In genomic region chr4:26525136-26525535, GRCh38 we compare ENCODE assay signal across 21 cellular contexts. TPM values are rescaled to one million over a fixed set of nuclear protein-coding genes. Genes with fewer than 3 reads are reported as not detected.
DNase-seq lines count a peak whose midpoint lies in the region; ATAC-seq and TF ChIP-seq lines count a peak whose summit lies in the region.
"Had no signal": no experiment of that assay in that cellular context is flagged by ENCODE, and none has a peak within 500 bp of the region (broad histone marks: within the 10 kb centered on the region; RNA-seq: fewer than 3 reads in every experiment).

No MANE protein-coding gene starts in this region.

- TF ChIP-seq CTCF in epithelial cell of esophagus (IDR thresholded peaks at IDR 0.05; ENCODE audit: insufficient read depth, low read depth, low read length, missing control alignments) = no peak

- no peak overlapping the region for H3K4me3 Mint-ChIP-seq in activated CD4-positive, alpha-beta T cell treated with anti-CD3 and anti-CD28 coated beads for 36 hours
- H3K4me3 Mint-ChIP-seq: activated CD8-positive, alpha-beta T cell treated with anti-CD3 and anti-CD28 coated beads for 36 hours; activated T-helper 17 cell treated with anti-CD3 and anti-CD28 coated beads, Interleukin-2, amount 50 U/mL, for 72 hours had no signal

- no peak overlapping the region for H3K4me3 ChIP-seq in epithelial cell of esophagus (ENCODE audit: low read length)
- H3K4me3 ChIP-seq in aorta (ENCODE audit: low read length in 2 of 2) = no peak overlapping the region
- H3K4me3 ChIP-seq: BLaER1, HAP-1, lung, tibial nerve had no signal

- peaks cover 2% of the 10 kb centered on the region for H3K9me3 ChIP-seq in aorta (ENCODE audit: control insufficient read depth, low read length)
- H3K9me3 ChIP-seq: HAP-1, neutrophil had no signal

- no peak for ATAC-seq in GM18873 (IDR thresholded peaks at IDR 0.05; ENCODE audit: low FRiP score, unreplicated experiment)
- ATAC-seq in activated CD4-positive, alpha-beta T cell treated with anti-CD3 and anti-CD28 coated beads for 36 hours = no peak
- ATAC-seq in aorta (ENCODE audit: low FRiP score) = no peak
- ATAC-seq: activated CD8-positive, alpha-beta T cell treated with anti-CD3 and anti-CD28 coated beads for 36 hours; activated T-helper 17 cell treated with anti-CD3 and anti-CD28 coated beads, Interleukin-2, amount 50 U/mL, for 72 hours had no signal

- CTCF ChIA-PET in activated CD4-positive, alpha-beta T cell treated with anti-CD3 and anti-CD28 coated beads for 36 hours (lab: Charles Lee) = no interaction called here

- H3K4me1 ChIP-seq in aorta (ENCODE audit: control insufficient read depth in 1 of 2, insufficient read depth in 2 of 2, low read length in 2 of 2) = no peaks in the 10 kb centered on the region
- H3K4me1 ChIP-seq: BLaER1, tibial nerve had no signal

- H3K4me1 Mint-ChIP-seq in activated CD4-positive, alpha-beta T cell treated with anti-CD3 and anti-CD28 coated beads for 36 hours = no peaks in the 10 kb centered on the region
- H3K4me1 Mint-ChIP-seq: activated T-helper 17 cell treated with anti-CD3 and anti-CD28 coated beads, Interleukin-2, amount 50 U/mL, for 72 hours had no signal

- POLR2A ChIA-PET in activated CD4-positive, alpha-beta T cell treated with anti-CD3 and anti-CD28 coated beads for 36 hours (lab: Charles Lee) = no interaction called here

- 75 to 88% methylated on average over 1 of the region's 1 CpG for WGBS in aorta, 2 donors

- no peaks in the 10 kb centered on the region for H3K9me3 Mint-ChIP-seq in activated CD4-positive, alpha-beta T cell treated with anti-CD3 and anti-CD28 coated beads for 36 hours (ENCODE audit: low read depth)
- H3K9me3 Mint-ChIP-seq: activated CD8-positive, alpha-beta T cell treated with anti-CD3 and anti-CD28 coated beads for 36 hours; activated T-helper 17 cell treated with anti-CD3 and anti-CD28 coated beads, Interleukin-2, amount 50 U/mL, for 72 hours had no signal

- intact Hi-C loops in activated CD4-positive, alpha-beta T cell treated with anti-CD3 and anti-CD28 coated beads for 36 hours (cut with DNase I, micrococcal nuclease) = no loop called here
- intact Hi-C loops in aorta (cut with DNase I) = no loop called here

- H3K27ac Mint-ChIP-seq in activated CD4-positive, alpha-beta T cell treated with anti-CD3 and anti-CD28 coated beads for 36 hours = no peak overlapping the region
- H3K27ac Mint-ChIP-seq: activated CD8-positive, alpha-beta T cell treated with anti-CD3 and anti-CD28 coated beads for 36 hours; activated T-helper 17 cell treated with anti-CD3 and anti-CD28 coated beads, Interleukin-2, amount 50 U/mL, for 72 hours had no signal

- peak; percentile 77 for DNase-seq in AG20443 (ENCODE audit: low spot score)
- peak; percentile 78 for DNase-seq in M059J (ENCODE audit: low read depth)
- DNase-seq in epithelial cell of esophagus (ENCODE audit: low read depth) = peak; percentile 55
- peak; percentile 86 for DNase-seq in myocyte (ENCODE audit: low read depth)
- no peak for DNase-seq in activated CD4-positive, alpha-beta T cell treated with anti-CD3 and anti-CD28 coated beads for 36 hours
- no peak for DNase-seq in NCI-H2196 treated with DMSO at 0.1 percent for 48 hours (lab: John Stamatoyannopoulos, UW; ENCODE audit: unreplicated experiment)
- DNase-seq in aorta = no peak
- DNase-seq: activated CD8-positive, alpha-beta T cell treated with anti-CD3 and anti-CD28 coated beads for 36 hours; anterior cingulate cortex; dermis blood vessel endothelial cell; KG1; NCI-H1417; NCI-H446 treated with DMSO at 0.1 percent for 48 hours; stimulated activated CD4-positive, alpha-beta T cell treated with anti-CD3 and anti-CD28 coated beads, Interleukin-4, amount 100 ng/mL, for 24 hours had no signal

- H3K36me3 Mint-ChIP-seq in activated CD4-positive, alpha-beta T cell treated with anti-CD3 and anti-CD28 coated beads for 36 hours (ENCODE audit: low read depth) = no peaks in the 10 kb centered on the region

- no peak overlapping the region for H3K27ac ChIP-seq in aorta (ENCODE audit: low read depth in 1 of 2, low read length in 2 of 2)
- H3K27ac ChIP-seq: BLaER1, neutrophil, tibial nerve had no signal

- no peaks in the 10 kb centered on the region for H3K27me3 ChIP-seq in aorta (ENCODE audit: control insufficient read depth in 1 of 2, insufficient read depth in 2 of 2, low read length in 1 of 2)
- H3K27me3 ChIP-seq: BLaER1, neutrophil, tibial nerve had no signal

- no peaks in the 10 kb centered on the region for H3K36me3 ChIP-seq in aorta (ENCODE audit: control insufficient read depth in 1 of 2, insufficient read depth in 2 of 2, low read length in 1 of 2)
- H3K36me3 ChIP-seq: BLaER1, HAP-1, neutrophil, tibial nerve had no signal

- H3K27me3 Mint-ChIP-seq in activated CD4-positive, alpha-beta T cell treated with anti-CD3 and anti-CD28 coated beads for 36 hours = peaks cover 7% of the 10 kb centered on the region

RNA-seq across cellular contexts. Expression of gene CCKAR, which starts 34.9 kb away (rescaled TPM):
- 26.1 and 35.7 TPM in 2 replicates for total RNA-seq in M059J (2014; rRNA removed; shearing (Covaris generic))
- total RNA-seq in myocyte (0.19 TPM in 1 of 2 replicates, not detected in the other), aorta (not detected)
- 0.04 TPM for polyA plus RNA-seq in myocyte (2012)
- total RNA-seq in activated CD4-positive, alpha-beta T cell treated with anti-CD3 and anti-CD28 coated beads for 36 hours = not detected
- not detected for polyA plus RNA-seq in aorta
- total RNA-seq: activated CD8-positive, alpha-beta T cell treated with anti-CD3 and anti-CD28 coated beads for 36 hours; activated T-helper 17 cell treated with anti-CD3 and anti-CD28 coated beads, Interleukin-2, amount 50 U/mL, for 72 hours; dermis blood vessel endothelial cell; tibial nerve had no signal
- polyA plus RNA-seq: lung had no signal

RNA-seq across cellular contexts. Expression of gene TBC1D19, which starts 58.7 kb away (rescaled TPM):
- total RNA-seq in M059J (2014; rRNA removed; shearing (Covaris generic)) = 26.3 and 28.6 TPM in 2 replicates
- total RNA-seq in myocyte = 60.7 and 69.9 TPM in 2 replicates
- polyA plus RNA-seq in myocyte (2012) = 18.1 TPM
- 1 to 10 TPM; 5.0 to 5.3 TPM for total RNA-seq in activated CD4-positive, alpha-beta T cell treated with anti-CD3 and anti-CD28 coated beads for 36 hours
- total RNA-seq in aorta = 10 to 100 TPM in 1 of 2 donors, 1 to 10 TPM in 1; 9.1 to 13.2 TPM
- 1 to 10 TPM; 2.9 to 5.2 TPM for polyA plus RNA-seq in aorta

Comparison
In these comparisons a context has a peak if more than half of its experiments do, and no peak if none do; other contexts are left out.
1. DNase-seq: peak in AG20443 (single experiment), M059J (single experiment), epithelial cell of esophagus (single experiment) and myocyte (single experiment); none in activated CD4-positive, alpha-beta T cell treated with anti-CD3 and anti-CD28 coated beads for 36 hours (single experiment), NCI-H2196 treated with DMSO at 0.1 percent for 48 hours (single experiment) and aorta (0 of 2).
2. RNA of gene CCKAR, which starts 34.9 kb away (total RNA-seq): 26.1 to 35.7 TPM in M059J; 0.19 TPM in myocyte, not detected in activated CD4-positive, alpha-beta T cell treated with anti-CD3 and anti-CD28 coated beads for 36 hours and not detected in aorta; every median in the first group is over 10 times any median in the second.